In the genomic region with DNA sequence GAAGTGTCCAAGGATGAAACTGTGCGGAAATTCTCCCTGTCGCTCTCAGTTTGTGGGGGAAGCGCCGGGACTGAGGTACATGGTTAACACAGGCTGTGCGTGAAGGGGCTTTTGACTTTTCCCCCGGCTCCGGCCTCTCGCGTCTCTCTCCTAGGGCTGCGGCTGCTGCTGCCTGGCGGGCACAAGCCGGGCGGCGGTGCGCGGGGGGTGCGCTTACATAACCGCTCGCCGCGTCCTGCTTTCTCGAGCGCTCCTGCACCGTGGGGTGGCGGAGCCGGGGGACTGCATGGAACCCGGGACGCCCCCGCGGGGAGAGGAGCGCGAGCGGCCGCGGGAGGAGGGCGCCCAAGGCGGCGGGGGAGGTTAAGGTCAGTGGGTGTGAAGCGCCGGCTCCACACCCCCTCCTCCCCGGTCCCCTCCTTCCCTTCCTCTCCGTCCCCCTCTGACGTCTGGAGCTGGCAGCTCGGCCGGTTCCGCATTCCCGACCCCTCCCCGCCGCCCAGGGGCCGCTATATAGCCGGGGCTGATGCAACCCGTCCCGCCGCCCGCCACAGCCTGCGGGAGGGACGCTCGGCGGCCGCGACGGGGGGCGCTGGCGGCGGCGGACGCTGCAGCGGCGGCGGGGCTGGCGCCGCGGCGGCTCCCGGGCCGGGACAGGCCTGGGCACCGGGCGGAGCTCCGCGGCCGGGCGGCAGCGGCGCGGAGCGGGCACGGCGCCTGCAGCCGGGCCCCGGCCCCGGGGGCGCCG, we compare ENCODE assay signal across 8 cellular contexts. TPM values are rescaled to one million over a fixed set of nuclear protein-coding genes. Genes with fewer than 3 reads are reported as not detected.
DNase-seq lines count a peak whose midpoint lies in the region; ATAC-seq, FAIRE-seq and TF ChIP-seq lines count a peak whose summit lies in the region.

A gene with protein sequence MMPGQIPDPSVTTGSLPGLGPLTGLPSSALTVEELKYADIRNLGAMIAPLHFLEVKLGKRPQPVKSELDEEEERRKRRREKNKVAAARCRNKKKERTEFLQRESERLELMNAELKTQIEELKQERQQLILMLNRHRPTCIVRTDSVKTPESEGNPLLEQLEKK (plus strand): TSS at position 541 of the 748 bp plus-strand sequence. CDS start 9,899 bp downstream, outside the sequence.

- H3K9me3 Mint-ChIP-seq in nephron = no peaks in the 10 kb centered on the region

- peaks cover 5% of the 10 kb centered on the region for H3K36me3 Mint-ChIP-seq in nephron (ENCODE audit: low read depth)

- H3K9me3 ChIP-seq in A549 (peaks cover 7% of the 10 kb centered on the region; the same call in 1 of the 3 replicates), testis (no peaks in the 10 kb centered on the region)

- H3K4me1 ChIP-seq in A549 = peaks cover 43% of the 10 kb centered on the region
- H3K4me1 ChIP-seq in testis = peaks cover 21% of the 10 kb centered on the region

- intact Hi-C loops in testis (cut with DNase I; ENCODE audit: low total_unique reads) = no loop called here

- H3K27me3 ChIP-seq in testis = no peaks in the 10 kb centered on the region

- ATAC-seq in A549 = peak; percentile 83 to 92
- ATAC-seq in GM18502 (IDR thresholded peaks at IDR 0.05; ENCODE audit: poor library complexity, unreplicated experiment) = peak; percentile 47
- peak; percentile 48 for ATAC-seq in HG03432 (IDR thresholded peaks at IDR 0.05; ENCODE audit: unreplicated experiment)

- no peaks in the 10 kb centered on the region for H3K36me3 ChIP-seq in testis (ENCODE audit: low read depth, missing control alignments)

- 6% methylated on average over 30 of the region's 93 CpGs for WGBS in A549 (ENCODE audit: missing lambda C conversion rate)
- WGBS in testis, 2 donors = 1% methylated on average over 33 of the region's 93 CpGs; no CpG with 5 or more reads in 1 of the 2 donors

- H3K27ac Mint-ChIP-seq in nephron = peak within 1 kb of the TSS; percentile 52 to 97 (median 88)

- TF ChIP-seq RAD21 in A549 (conservative IDR thresholded peaks at IDR 0.05 in 1 of 2, IDR thresholded peaks at IDR 0.05 in 1 of 2) = 0 out of 5 replicates have a peak, but pooled peaks of 1 of the 2 experiments have one; percentile 19

- H3K4me2 ChIP-seq in A549 = peak within 1 kb of the TSS; percentile 99

- H3K4me3 ChIP-seq in A549 (peak within 1 kb of the TSS; percentile 83), foreskin fibroblast (ENCODE audit: low read depth in 1 of 2, low read length in 2 of 2) (peak within 1 kb of the TSS; percentile 80 to 81), testis (peak within 1 kb of the TSS; percentile 63 to 71)

- TF ChIP-seq POLR2A in A549 (IDR thresholded peaks at IDR 0.05; ENCODE audit: low read length) (peak; percentile 37; the same call in 1 of the 2 replicates), testis (IDR thresholded peaks at IDR 0.05) (no peak)

- CTCF ChIA-PET in A549 (lab: Yijun Ruan, JAX) = interaction anchor here (0.7 to 2.2 kb wide), 7 partner anchors 10 to 226 kb away, joined by 3 to 9 read pairs (median 4); no protein-coding TSS in a partner anchor

- TF ChIP-seq EP300 in A549 (IDR thresholded peaks at IDR 0.05) = peak; percentile 29 to 59; a peak in 1 of 5 replicates

- H3K27ac ChIP-seq in A549 = peak within 1 kb of the TSS; percentile 94 to 99
- peak within 1 kb of the TSS; percentile 78 to 86 for H3K27ac ChIP-seq in testis

- peak; percentile 64 to 80 for DNase-seq in A549 (ENCODE audit: low read depth in 1 of 2, low spot score in 1 of 2)
- DNase-seq in RKO (ENCODE audit: low spot score) = peak; percentile 68
- peak; percentile 39 for DNase-seq in activated naive CD4-positive, alpha-beta T cell treated with Interleukin-2 at 50 U/mL for 16 hours
- DNase-seq in foreskin fibroblast = peak; percentile 56 to 90
- DNase-seq in testis = peak; percentile 86

- H3K4me1 Mint-ChIP-seq in nephron = peaks cover 53% of the 10 kb centered on the region

- TF ChIP-seq CTCF in A549 (IDR thresholded peaks at IDR 0.05) = no peak
- no peak for TF ChIP-seq CTCF in foreskin fibroblast (IDR thresholded peaks at IDR 0.05; ENCODE audit: low read depth, low read length)
- peak in 1 of 3 experiments; percentile 9 for TF ChIP-seq CTCF in nephron (IDR thresholded peaks at IDR 0.05; ENCODE audit: unreplicated experiment in 3 of 3)
- TF ChIP-seq CTCF in testis (IDR thresholded peaks at IDR 0.05) = no peak

- H3K4me3 Mint-ChIP-seq in nephron = peak within 1 kb of the TSS; percentile 83 to 90 (median 88)

- POLR2A ChIA-PET in A549 (lab: Yijun Ruan, JAX) = interaction anchor here (1.0 kb wide), 2 partner anchors 10 to 133 kb away, joined by 4 read pairs; no protein-coding TSS in a partner anchor

- FAIRE-seq in A549 (lab: Jason Lieb, UNC) = no peak

- H3K27me3 Mint-ChIP-seq in nephron (ENCODE audit: low read depth) = peaks cover 13% of the 10 kb centered on the region

TF ChIP-seq in A549, 52 proteins besides CTCF, POLR2A, EP300 and RAD21:
- TF ChIP-seq CEBPB (IDR thresholded peaks at IDR 0.05) = peak in 1 of 2 experiments; percentile 19; a peak in 1 of 4 replicates
- TF ChIP-seq, protein P1, sequence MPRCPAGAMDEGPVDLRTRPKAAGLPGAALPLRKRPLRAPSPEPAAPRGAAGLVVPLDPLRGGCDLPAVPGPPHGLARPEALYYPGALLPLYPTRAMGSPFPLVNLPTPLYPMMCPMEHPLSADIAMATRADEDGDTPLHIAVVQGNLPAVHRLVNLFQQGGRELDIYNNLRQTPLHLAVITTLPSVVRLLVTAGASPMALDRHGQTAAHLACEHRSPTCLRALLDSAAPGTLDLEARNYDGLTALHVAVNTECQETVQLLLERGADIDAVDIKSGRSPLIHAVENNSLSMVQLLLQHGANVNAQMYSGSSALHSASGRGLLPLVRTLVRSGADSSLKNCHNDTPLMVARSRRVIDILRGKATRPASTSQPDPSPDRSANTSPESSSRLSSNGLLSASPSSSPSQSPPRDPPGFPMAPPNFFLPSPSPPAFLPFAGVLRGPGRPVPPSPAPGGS (IDR thresholded peaks at IDR 0.05) = 0 out of 3 replicates have a peak, but pooled peaks have one; percentile 66
- TF ChIP-seq SMC3 (IDR thresholded peaks at IDR 0.05) = peak; percentile 26; the same call in 1 of the 3 replicates
- no peak for TF ChIP-seq GATA3 (IDR thresholded peaks at IDR 0.05; ENCODE audit: borderline replicate concordance)
- TF ChIP-seq JUN (IDR thresholded peaks at IDR 0.05) = peak; percentile 30 to 66; a peak in 3 of 5 replicates
- TF ChIP-seq PHF8 (IDR thresholded peaks at IDR 0.05; ENCODE audit: borderline replicate concordance, low read depth) = peak; percentile 47; the same call in 1 of the 2 replicates

RNA-seq across cellular contexts. Expression of the gene that starts here (rescaled TPM):
- polyA plus RNA-seq in A549 (2011; rRNA removed) (17.2 and 31.2 TPM in 2 replicates), A549 (2017; fragmentation: RNase III; extraction: RNeasy Plus Mini Kit Qiagen cat#74134 plus additional on column Dnase treatment) (22.4 to 25.4 TPM (median 23.2 TPM) in 3 replicates), testis (ENCODE audit: insufficient read depth, low read depth, low replicate concordance) (14.0 TPM)
- 36.1 and 38.3 TPM in 2 replicates for polyA plus RNA-seq in A549 (2012; cell fraction: cytosol; rRNA removed)
- 25.5 and 27.7 TPM in 2 replicates for polyA plus RNA-seq in A549 (2012; cell fraction: nucleus; rRNA removed)
- polyA minus RNA-seq in A549 (2011; rRNA and poly(A)+ RNA removed) = 15.0 and 24.1 TPM in 2 replicates
- total RNA-seq in testis = 10 to 100 TPM; 10.7 to 19.0 TPM

Comparison
In these comparisons a context has a peak if more than half of its experiments do, and no peak if none do; other contexts are left out.
1. Peak in every context shown above with its lines: DNase-seq, ATAC-seq, H3K4me3 ChIP-seq and H3K27ac ChIP-seq.